1 cellular context compared by ENCODE assay signal in the genomic region with DNA sequence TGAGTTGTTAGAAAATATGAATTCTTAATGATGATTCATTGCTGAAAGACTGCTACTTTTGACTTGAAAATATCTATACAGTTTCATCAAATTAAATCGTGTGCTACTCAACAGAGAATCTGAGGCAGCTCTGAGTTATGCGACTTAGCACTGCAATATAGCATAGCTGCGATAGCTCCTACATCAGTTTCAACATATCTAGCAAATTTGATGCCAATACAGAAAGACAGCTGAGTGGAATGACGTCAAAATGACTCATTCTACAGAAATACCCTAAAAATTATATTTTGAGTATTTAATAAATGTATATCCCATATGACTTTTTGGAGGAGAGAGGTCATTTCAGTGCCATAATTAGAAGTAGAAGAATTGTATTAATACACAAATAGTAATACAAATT.
TF ChIP-seq lines count a peak whose summit lies in the region.

No MANE protein-coding gene starts in this region.

TF ChIP-seq in SK-N-SH, 30 proteins besides CTCF, POLR2A, EP300 and RAD21 (continued from another document):
- TF ChIP-seq, protein P1, sequence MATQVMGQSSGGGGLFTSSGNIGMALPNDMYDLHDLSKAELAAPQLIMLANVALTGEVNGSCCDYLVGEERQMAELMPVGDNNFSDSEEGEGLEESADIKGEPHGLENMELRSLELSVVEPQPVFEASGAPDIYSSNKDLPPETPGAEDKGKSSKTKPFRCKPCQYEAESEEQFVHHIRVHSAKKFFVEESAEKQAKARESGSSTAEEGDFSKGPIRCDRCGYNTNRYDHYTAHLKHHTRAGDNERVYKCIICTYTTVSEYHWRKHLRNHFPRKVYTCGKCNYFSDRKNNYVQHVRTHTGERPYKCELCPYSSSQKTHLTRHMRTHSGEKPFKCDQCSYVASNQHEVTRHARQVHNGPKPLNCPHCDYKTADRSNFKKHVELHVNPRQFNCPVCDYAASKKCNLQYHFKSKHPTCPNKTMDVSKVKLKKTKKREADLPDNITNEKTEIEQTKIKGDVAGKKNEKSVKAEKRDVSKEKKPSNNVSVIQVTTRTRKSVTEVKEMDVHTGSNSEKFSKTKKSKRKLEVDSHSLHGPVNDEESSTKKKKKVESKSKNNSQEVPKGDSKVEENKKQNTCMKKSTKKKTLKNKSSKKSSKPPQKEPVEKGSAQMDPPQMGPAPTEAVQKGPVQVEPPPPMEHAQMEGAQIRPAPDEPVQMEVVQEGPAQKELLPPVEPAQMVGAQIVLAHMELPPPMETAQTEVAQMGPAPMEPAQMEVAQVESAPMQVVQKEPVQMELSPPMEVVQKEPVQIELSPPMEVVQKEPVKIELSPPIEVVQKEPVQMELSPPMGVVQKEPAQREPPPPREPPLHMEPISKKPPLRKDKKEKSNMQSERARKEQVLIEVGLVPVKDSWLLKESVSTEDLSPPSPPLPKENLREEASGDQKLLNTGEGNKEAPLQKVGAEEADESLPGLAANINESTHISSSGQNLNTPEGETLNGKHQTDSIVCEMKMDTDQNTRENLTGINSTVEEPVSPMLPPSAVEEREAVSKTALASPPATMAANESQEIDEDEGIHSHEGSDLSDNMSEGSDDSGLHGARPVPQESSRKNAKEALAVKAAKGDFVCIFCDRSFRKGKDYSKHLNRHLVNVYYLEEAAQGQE (IDR thresholded peaks at IDR 0.05; ENCODE audit: low read depth, low read length): no peak
- TF ChIP-seq GABPA (IDR thresholded peaks at IDR 0.05; ENCODE audit: low read depth): no peak
- TF ChIP-seq RXRA (IDR thresholded peaks at IDR 0.05; ENCODE audit: borderline replicate concordance, low read depth): no peak
- TF ChIP-seq SIN3A (IDR thresholded peaks at IDR 0.05; ENCODE audit: borderline replicate concordance, low read depth, low read length): no peak
- TF ChIP-seq RCOR1 (IDR thresholded peaks at IDR 0.05; ENCODE audit: low read length): no peak
- TF ChIP-seq MXI1 (IDR thresholded peaks at IDR 0.05; ENCODE audit: low read depth, low read length): no peak
- TF ChIP-seq ELF1 (IDR thresholded peaks at IDR 0.05): no peak
- TF ChIP-seq POLR2AphosphoS5 (IDR thresholded peaks at IDR 0.05; ENCODE audit: low read depth, low read length): no peak
- no peak for TF ChIP-seq JUND (IDR thresholded peaks at IDR 0.05)
TF ChIP-seq in SK-N-SH: peak in this region for 0.
